In the genomic region with DNA sequence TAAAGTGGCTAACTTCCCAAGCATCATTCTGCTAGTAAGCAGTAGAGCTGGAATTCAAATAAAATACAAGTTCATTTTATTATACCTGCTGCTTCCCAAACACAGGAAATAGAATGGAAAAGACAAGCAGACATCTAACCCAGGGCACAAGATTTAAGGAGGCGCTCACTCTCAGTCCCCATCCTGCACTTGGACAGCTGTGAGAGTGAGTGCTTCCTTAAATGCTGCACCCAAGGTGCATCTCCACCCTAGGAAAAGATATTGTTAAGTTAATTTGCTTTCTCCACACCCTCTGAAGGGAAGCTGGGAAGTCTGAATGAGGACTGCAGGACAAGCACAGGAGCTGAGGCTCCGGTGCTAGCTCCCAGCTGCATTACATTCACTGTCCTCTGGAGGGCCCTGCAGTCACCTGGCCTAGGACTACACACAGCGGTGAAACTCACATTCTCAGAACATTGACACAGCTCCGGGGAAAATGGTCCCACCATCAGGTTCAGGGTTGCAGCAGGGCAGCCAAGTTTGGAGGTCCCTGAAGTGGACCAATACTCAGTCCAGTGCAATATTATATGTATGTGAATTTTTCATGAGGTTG, we compare ENCODE assay signal across 8 cellular contexts. TPM values are rescaled to one million over a fixed set of nuclear protein-coding genes. Genes with fewer than 3 reads are reported as not detected.
DNase-seq lines count a peak whose midpoint lies in the region; ATAC-seq and TF ChIP-seq lines count a peak whose summit lies in the region.

No MANE protein-coding gene starts in this region.

- TF ChIP-seq CTCF in heart right ventricle (IDR thresholded peaks at IDR 0.05) (peak in 7 of 9 donors; percentile 30 to 54 (median 37)), OCI-LY1 (IDR thresholded peaks at IDR 0.05; ENCODE audit: low read length) (peak; percentile 58), esophagus muscularis mucosa (IDR thresholded peaks at IDR 0.05) (peak in 2 of 3 experiments; percentile 22 to 45)

- TF ChIP-seq EP300 in esophagus muscularis mucosa (IDR thresholded peaks at IDR 0.05) = no peak

- H3K9me3 ChIP-seq in heart right ventricle (no peaks in the 10 kb centered on the region), right cardiac atrium (ENCODE audit: control insufficient read depth, low read length) (no peaks in the 10 kb centered on the region), OCI-LY1 (ENCODE audit: low read length) (no peaks in the 10 kb centered on the region), esophagus muscularis mucosa (no peaks in the 10 kb centered on the region)

- ATAC-seq in heart right ventricle (peak in 3 of 8 donors; percentile 14 to 51 (median 24)), right cardiac atrium (no peak), GM21447 (IDR thresholded peaks at IDR 0.05; ENCODE audit: unreplicated experiment) (no peak)
- ATAC-seq in stimulated activated naive CD8-positive, alpha-beta T cell treated with anti-CD3 and anti-CD28 coated beads, Interleukin-15, amount 100 ng/mL, for 72 hours = peak; percentile 79

- DNase-seq in heart right ventricle (no peak), right cardiac atrium (no peak), esophagus muscularis mucosa (ENCODE audit: extremely low spot score) (no peak), NCI-H446 treated with DMSO at 0.1 percent for 48 hours (lab: John Stamatoyannopoulos, UW) (no peak), amniotic stem cell (lab: John Stamatoyannopoulos, UW) (no peak)
- DNase-seq in stimulated activated naive CD8-positive, alpha-beta T cell treated with anti-CD3 and anti-CD28 coated beads, Interleukin-15, amount 100 ng/mL, for 72 hours = no peak

- 83 to 91% methylated on average over 4 of the region's 4 CpGs for WGBS in heart right ventricle, 2 donors
- 81% methylated on average over 4 of the region's 4 CpGs for WGBS in right cardiac atrium
- 100% methylated on average over 3 of the region's 4 CpGs for WGBS in esophagus muscularis mucosa

- H3K36me3 ChIP-seq in heart right ventricle (peaks cover 0 to 78% (median 30%) of the 10 kb centered on the region in 9 donors), OCI-LY1 (ENCODE audit: insufficient read depth, low read length) (no peaks in the 10 kb centered on the region), esophagus muscularis mucosa (peaks cover 28 to 71% (median 52%) of the 10 kb centered on the region in 4 donors)

- H3K4me3 Mint-ChIP-seq in stimulated activated naive CD8-positive, alpha-beta T cell treated with anti-CD3 and anti-CD28 coated beads, Interleukin-15, amount 100 ng/mL, for 72 hours = no peak overlapping the region

- H3K4me3 ChIP-seq in heart right ventricle (no peak overlapping the region), right cardiac atrium (ENCODE audit: low read length) (no peak overlapping the region), OCI-LY1 (ENCODE audit: low read depth, low read length, poor library complexity, severe bottlenecking) (no peak overlapping the region), esophagus muscularis mucosa (no peak overlapping the region)

- no peak overlapping the region for H3K4me2 ChIP-seq in OCI-LY1 (ENCODE audit: low read length)

- peaks cover 2% of the 10 kb centered on the region for H3K4me1 Mint-ChIP-seq in stimulated activated naive CD8-positive, alpha-beta T cell treated with anti-CD3 and anti-CD28 coated beads, Interleukin-15, amount 100 ng/mL, for 72 hours

- H3F3A ChIP-seq in OCI-LY1 (ENCODE audit: insufficient read depth, low read length) = no peaks in the 10 kb centered on the region

- TF ChIP-seq POLR2A in esophagus muscularis mucosa (IDR thresholded peaks at IDR 0.05; ENCODE audit: low read depth) = no peak

- H3K4me1 ChIP-seq in heart right ventricle (peaks cover 0 to 5% (median 0%) of the 10 kb centered on the region in 9 donors), right cardiac atrium (ENCODE audit: control insufficient read depth, insufficient read depth, low read length) (no peaks in the 10 kb centered on the region), OCI-LY1 (ENCODE audit: insufficient read depth, low read length, severe bottlenecking) (no peaks in the 10 kb centered on the region), esophagus muscularis mucosa (peaks cover 0 to 9% (median 4%) of the 10 kb centered on the region in 4 donors)

- H3K27me3 ChIP-seq in heart right ventricle = no peaks in the 10 kb centered on the region
- H3K27me3 ChIP-seq in right cardiac atrium (ENCODE audit: control insufficient read depth, insufficient read depth) = no peaks in the 10 kb centered on the region
- H3K27me3 ChIP-seq in OCI-LY1 (ENCODE audit: insufficient read depth, low read length) = no peaks in the 10 kb centered on the region
- no peaks in the 10 kb centered on the region for H3K27me3 ChIP-seq in esophagus muscularis mucosa

- no peak overlapping the region for H3K27ac Mint-ChIP-seq in stimulated activated naive CD8-positive, alpha-beta T cell treated with anti-CD3 and anti-CD28 coated beads, Interleukin-15, amount 100 ng/mL, for 72 hours

- no peaks in the 10 kb centered on the region for H3K9me3 Mint-ChIP-seq in stimulated activated naive CD8-positive, alpha-beta T cell treated with anti-CD3 and anti-CD28 coated beads, Interleukin-15, amount 100 ng/mL, for 72 hours

- no peaks in the 10 kb centered on the region for H4K20me1 ChIP-seq in OCI-LY1 (ENCODE audit: insufficient read depth, low read length)

- no peak overlapping the region for H3K27ac ChIP-seq in heart right ventricle
- no peak overlapping the region for H3K27ac ChIP-seq in right cardiac atrium (ENCODE audit: low read length)
- no peak overlapping the region for H3K27ac ChIP-seq in OCI-LY1 (ENCODE audit: low read depth, low read length, poor library complexity, severe bottlenecking)
- H3K27ac ChIP-seq in esophagus muscularis mucosa (replicated peaks in 1 of 4) = no peak overlapping the region

- no peak overlapping the region for H2AFZ ChIP-seq in OCI-LY1 (ENCODE audit: low read length)

- H3K79me2 ChIP-seq in OCI-LY1 (ENCODE audit: insufficient read depth, low read length) = no peaks in the 10 kb centered on the region

- H3K9ac ChIP-seq in OCI-LY1 (ENCODE audit: low read length) = no peak overlapping the region

- intact Hi-C loops in heart right ventricle (cut with DNase I) (loop anchor here in 7 of 10 donors (5.0 to 10.0 kb wide), 7 partner anchors 69 to 249 kb away; a partner anchor contains a TSS), right cardiac atrium (cut with DNase I) (loop anchor here in 3 of 4 donors (10.0 kb wide), 2 partner anchors 71 to 239 kb away; no protein-coding TSS in a partner anchor), esophagus muscularis mucosa (cut with DNase I) (loop anchor here (10.0 kb wide), 1 partner anchor 191 kb away; no protein-coding TSS in a partner anchor)

- H3K27me3 Mint-ChIP-seq in stimulated activated naive CD8-positive, alpha-beta T cell treated with anti-CD3 and anti-CD28 coated beads, Interleukin-15, amount 100 ng/mL, for 72 hours = no peaks in the 10 kb centered on the region

- no peaks in the 10 kb centered on the region for H3K9me2 ChIP-seq in OCI-LY1 (ENCODE audit: low read depth, low read length)

RNA-seq across cellular contexts. Expression of a gene that starts 14.2 kb away (rescaled TPM):
- total RNA-seq in heart right ventricle = 10 to 100 TPM; 45.2 to 71.4 (median 51.4) TPM
- 10 to 100 TPM; 23.7 to 72.0 TPM for polyA plus RNA-seq in heart right ventricle
- total RNA-seq in right cardiac atrium = 10 to 100 TPM; 54.4 to 81.0 (median 70.2) TPM
- 65.7 TPM for polyA plus RNA-seq in right cardiac atrium
- 10 to 100 TPM; 40.6 to 70.6 (median 61.9) TPM for total RNA-seq in esophagus muscularis mucosa

RNA-seq across cellular contexts. Expression of a gene that starts 33.9 kb away (rescaled TPM):
- total RNA-seq in heart right ventricle (not detected), right cardiac atrium (not detected), esophagus muscularis mucosa (under 1 TPM in 1 of 4 donors, not detected in 3; 0.84 TPM)
- polyA plus RNA-seq in heart right ventricle (under 1 TPM in 1 of 2 donors, not detected in 1; 0.04 TPM), right cardiac atrium (not detected)

RNA-seq across cellular contexts. Expression of a gene that starts 58.3 kb away (rescaled TPM):
- total RNA-seq in heart right ventricle = 1 to 10 TPM; 1.4 to 3.6 (median 2.5) TPM
- 1 to 10 TPM in 1 of 2 donors, under 1 TPM in 1; 0.59 to 1.1 TPM for polyA plus RNA-seq in heart right ventricle
- 1 to 10 TPM; 3.4 to 4.6 (median 4.1) TPM for total RNA-seq in right cardiac atrium
- polyA plus RNA-seq in right cardiac atrium = 1.1 TPM
- 1 to 10 TPM; 1.2 to 6.7 (median 5.0) TPM for total RNA-seq in esophagus muscularis mucosa
